In the genomic region with DNA sequence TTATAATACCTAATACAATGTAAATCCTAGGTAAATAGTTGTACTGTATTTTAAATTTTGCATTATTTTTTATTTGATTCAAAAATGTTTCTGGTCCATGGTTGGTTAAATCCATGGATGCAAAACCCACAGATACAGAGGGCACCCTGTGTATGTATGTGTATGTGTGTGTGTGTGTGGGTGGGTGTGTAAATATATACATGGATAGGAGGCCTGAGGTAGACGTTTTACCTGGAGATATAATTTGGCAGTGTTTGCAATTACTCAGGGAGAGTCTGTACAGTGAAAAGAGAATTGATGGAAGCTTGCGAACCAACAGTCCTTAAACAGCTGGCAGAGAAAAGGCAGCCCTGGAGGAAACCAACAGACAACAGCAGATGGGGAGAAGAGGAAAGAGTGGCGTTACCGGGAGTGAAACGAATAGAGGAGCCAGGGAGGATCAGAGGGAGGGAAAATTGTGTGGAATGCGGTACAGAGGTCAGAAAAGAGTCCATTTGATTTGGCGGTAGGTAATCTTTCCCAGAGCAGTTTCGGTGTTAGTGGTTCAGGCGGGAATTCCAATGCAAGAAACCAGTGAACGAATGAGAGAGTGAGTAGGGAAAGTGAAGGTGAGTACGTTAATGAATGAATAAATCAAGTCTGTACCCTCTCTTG, we compare ENCODE assay signal across 1 cellular context.
A peak's percentile ranks its signal among the peaks of the same experiment; 100 is the strongest.
TF ChIP-seq lines count a peak whose summit lies in the region.

No MANE protein-coding gene starts in this region.

TF ChIP-seq in K562, 482 proteins besides CTCF, POLR2A, EP300 and RAD21 (continued from another document and continues in another):
- TF ChIP-seq, protein P1, sequence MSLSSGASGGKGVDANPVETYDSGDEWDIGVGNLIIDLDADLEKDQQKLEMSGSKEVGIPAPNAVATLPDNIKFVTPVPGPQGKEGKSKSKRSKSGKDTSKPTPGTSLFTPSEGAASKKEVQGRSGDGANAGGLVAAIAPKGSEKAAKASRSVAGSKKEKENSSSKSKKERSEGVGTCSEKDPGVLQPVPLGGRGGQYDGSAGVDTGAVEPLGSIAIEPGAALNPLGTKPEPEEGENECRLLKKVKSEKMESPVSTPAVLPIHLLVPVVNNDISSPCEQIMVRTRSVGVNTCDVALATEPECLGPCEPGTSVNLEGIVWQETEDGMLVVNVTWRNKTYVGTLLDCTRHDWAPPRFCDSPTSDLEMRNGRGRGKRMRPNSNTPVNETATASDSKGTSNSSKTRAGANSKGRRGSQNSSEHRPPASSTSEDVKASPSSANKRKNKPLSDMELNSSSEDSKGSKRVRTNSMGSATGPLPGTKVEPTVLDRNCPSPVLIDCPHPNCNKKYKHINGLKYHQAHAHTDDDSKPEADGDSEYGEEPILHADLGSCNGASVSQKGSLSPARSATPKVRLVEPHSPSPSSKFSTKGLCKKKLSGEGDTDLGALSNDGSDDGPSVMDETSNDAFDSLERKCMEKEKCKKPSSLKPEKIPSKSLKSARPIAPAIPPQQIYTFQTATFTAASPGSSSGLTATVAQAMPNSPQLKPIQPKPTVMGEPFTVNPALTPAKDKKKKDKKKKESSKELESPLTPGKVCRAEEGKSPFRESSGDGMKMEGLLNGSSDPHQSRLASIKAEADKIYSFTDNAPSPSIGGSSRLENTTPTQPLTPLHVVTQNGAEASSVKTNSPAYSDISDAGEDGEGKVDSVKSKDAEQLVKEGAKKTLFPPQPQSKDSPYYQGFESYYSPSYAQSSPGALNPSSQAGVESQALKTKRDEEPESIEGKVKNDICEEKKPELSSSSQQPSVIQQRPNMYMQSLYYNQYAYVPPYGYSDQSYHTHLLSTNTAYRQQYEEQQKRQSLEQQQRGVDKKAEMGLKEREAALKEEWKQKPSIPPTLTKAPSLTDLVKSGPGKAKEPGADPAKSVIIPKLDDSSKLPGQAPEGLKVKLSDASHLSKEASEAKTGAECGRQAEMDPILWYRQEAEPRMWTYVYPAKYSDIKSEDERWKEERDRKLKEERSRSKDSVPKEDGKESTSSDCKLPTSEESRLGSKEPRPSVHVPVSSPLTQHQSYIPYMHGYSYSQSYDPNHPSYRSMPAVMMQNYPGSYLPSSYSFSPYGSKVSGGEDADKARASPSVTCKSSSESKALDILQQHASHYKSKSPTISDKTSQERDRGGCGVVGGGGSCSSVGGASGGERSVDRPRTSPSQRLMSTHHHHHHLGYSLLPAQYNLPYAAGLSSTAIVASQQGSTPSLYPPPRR (CRISPR knock-in tag; IDR thresholded peaks at IDR 0.05; ENCODE audit: borderline replicate concordance) = no peak
- TF ChIP-seq ZNF589 (CRISPR knock-in tag; IDR thresholded peaks at IDR 0.05; ENCODE audit: low read depth) (no peak), AFF1 (IDR thresholded peaks at IDR 0.05; ENCODE audit: low read depth in 1 of 2, partially characterized antibody in 2 of 2) (peak in 1 of 2 experiments; percentile 43), SMAD1 (IDR thresholded peaks at IDR 0.05; ENCODE audit: low read depth, low read length, partially characterized antibody) (no peak), EHMT2 (IDR thresholded peaks at IDR 0.05) (peak; percentile 67; the same call in 1 of the 2 replicates), ZNF23 (CRISPR knock-in tag; IDR thresholded peaks at IDR 0.05) (no peak), BCLAF1 (IDR thresholded peaks at IDR 0.05; ENCODE audit: borderline replicate concordance in 1 of 2, control insufficient read depth in 1 of 2, low read depth in 2 of 2, low read length in 1 of 2) (peak in 1 of 2 experiments; percentile 81; a peak in 2 of 4 replicates), NBN (IDR thresholded peaks at IDR 0.05; ENCODE audit: low read depth) (peak; percentile 89; the same call in 1 of the 2 replicates), GABPB2 (CRISPR knock-in tag; conservative IDR thresholded peaks at IDR 0.05) (no peak), U2AF2 (optimal IDR thresholded peaks at IDR 0.05; ENCODE audit: low read depth, low read length) (no peak), TEAD1 (CRISPR knock-in tag; IDR thresholded peaks at IDR 0.05) (no peak), MAZ (CRISPR knock-in tag; conservative IDR thresholded peaks at IDR 0.05 in 1 of 2, IDR thresholded peaks at IDR 0.05 in 1 of 2) (no peak), RBM17 (IDR thresholded peaks at IDR 0.05; ENCODE audit: borderline replicate concordance, low read depth, low read length) (no peak), SNIP1 (IDR thresholded peaks at IDR 0.05; ENCODE audit: low read depth) (0 out of 2 replicates have a peak, but pooled peaks have one; percentile 23), CHD2 (IDR thresholded peaks at IDR 0.05; ENCODE audit: low read depth, low read length) (no peak), RB1 (IDR thresholded peaks at IDR 0.05; ENCODE audit: low read depth) (no peak), PURB (CRISPR knock-in tag; IDR thresholded peaks at IDR 0.05; ENCODE audit: low read depth) (no peak), TAF1 (IDR thresholded peaks at IDR 0.05; ENCODE audit: control insufficient read depth, extremely low read depth, insufficient read depth, low read length, severe bottlenecking) (no peak), NFYB (IDR thresholded peaks at IDR 0.05; ENCODE audit: extremely low read depth, insufficient read length) (no peak), STAT5A (IDR thresholded peaks at IDR 0.05; ENCODE audit: borderline replicate concordance, low read length) (no peak), MTF1 (CRISPR knock-in tag; IDR thresholded peaks at IDR 0.05; ENCODE audit: borderline replicate concordance) (no peak), GATA2 (CRISPR knock-in tag; IDR thresholded peaks at IDR 0.05) (no peak)
- TF ChIP-seq, protein P2, sequence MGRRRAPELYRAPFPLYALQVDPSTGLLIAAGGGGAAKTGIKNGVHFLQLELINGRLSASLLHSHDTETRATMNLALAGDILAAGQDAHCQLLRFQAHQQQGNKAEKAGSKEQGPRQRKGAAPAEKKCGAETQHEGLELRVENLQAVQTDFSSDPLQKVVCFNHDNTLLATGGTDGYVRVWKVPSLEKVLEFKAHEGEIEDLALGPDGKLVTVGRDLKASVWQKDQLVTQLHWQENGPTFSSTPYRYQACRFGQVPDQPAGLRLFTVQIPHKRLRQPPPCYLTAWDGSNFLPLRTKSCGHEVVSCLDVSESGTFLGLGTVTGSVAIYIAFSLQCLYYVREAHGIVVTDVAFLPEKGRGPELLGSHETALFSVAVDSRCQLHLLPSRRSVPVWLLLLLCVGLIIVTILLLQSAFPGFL (CRISPR knock-in tag; IDR thresholded peaks at IDR 0.05) = no peak
- TF ChIP-seq, protein P3, sequence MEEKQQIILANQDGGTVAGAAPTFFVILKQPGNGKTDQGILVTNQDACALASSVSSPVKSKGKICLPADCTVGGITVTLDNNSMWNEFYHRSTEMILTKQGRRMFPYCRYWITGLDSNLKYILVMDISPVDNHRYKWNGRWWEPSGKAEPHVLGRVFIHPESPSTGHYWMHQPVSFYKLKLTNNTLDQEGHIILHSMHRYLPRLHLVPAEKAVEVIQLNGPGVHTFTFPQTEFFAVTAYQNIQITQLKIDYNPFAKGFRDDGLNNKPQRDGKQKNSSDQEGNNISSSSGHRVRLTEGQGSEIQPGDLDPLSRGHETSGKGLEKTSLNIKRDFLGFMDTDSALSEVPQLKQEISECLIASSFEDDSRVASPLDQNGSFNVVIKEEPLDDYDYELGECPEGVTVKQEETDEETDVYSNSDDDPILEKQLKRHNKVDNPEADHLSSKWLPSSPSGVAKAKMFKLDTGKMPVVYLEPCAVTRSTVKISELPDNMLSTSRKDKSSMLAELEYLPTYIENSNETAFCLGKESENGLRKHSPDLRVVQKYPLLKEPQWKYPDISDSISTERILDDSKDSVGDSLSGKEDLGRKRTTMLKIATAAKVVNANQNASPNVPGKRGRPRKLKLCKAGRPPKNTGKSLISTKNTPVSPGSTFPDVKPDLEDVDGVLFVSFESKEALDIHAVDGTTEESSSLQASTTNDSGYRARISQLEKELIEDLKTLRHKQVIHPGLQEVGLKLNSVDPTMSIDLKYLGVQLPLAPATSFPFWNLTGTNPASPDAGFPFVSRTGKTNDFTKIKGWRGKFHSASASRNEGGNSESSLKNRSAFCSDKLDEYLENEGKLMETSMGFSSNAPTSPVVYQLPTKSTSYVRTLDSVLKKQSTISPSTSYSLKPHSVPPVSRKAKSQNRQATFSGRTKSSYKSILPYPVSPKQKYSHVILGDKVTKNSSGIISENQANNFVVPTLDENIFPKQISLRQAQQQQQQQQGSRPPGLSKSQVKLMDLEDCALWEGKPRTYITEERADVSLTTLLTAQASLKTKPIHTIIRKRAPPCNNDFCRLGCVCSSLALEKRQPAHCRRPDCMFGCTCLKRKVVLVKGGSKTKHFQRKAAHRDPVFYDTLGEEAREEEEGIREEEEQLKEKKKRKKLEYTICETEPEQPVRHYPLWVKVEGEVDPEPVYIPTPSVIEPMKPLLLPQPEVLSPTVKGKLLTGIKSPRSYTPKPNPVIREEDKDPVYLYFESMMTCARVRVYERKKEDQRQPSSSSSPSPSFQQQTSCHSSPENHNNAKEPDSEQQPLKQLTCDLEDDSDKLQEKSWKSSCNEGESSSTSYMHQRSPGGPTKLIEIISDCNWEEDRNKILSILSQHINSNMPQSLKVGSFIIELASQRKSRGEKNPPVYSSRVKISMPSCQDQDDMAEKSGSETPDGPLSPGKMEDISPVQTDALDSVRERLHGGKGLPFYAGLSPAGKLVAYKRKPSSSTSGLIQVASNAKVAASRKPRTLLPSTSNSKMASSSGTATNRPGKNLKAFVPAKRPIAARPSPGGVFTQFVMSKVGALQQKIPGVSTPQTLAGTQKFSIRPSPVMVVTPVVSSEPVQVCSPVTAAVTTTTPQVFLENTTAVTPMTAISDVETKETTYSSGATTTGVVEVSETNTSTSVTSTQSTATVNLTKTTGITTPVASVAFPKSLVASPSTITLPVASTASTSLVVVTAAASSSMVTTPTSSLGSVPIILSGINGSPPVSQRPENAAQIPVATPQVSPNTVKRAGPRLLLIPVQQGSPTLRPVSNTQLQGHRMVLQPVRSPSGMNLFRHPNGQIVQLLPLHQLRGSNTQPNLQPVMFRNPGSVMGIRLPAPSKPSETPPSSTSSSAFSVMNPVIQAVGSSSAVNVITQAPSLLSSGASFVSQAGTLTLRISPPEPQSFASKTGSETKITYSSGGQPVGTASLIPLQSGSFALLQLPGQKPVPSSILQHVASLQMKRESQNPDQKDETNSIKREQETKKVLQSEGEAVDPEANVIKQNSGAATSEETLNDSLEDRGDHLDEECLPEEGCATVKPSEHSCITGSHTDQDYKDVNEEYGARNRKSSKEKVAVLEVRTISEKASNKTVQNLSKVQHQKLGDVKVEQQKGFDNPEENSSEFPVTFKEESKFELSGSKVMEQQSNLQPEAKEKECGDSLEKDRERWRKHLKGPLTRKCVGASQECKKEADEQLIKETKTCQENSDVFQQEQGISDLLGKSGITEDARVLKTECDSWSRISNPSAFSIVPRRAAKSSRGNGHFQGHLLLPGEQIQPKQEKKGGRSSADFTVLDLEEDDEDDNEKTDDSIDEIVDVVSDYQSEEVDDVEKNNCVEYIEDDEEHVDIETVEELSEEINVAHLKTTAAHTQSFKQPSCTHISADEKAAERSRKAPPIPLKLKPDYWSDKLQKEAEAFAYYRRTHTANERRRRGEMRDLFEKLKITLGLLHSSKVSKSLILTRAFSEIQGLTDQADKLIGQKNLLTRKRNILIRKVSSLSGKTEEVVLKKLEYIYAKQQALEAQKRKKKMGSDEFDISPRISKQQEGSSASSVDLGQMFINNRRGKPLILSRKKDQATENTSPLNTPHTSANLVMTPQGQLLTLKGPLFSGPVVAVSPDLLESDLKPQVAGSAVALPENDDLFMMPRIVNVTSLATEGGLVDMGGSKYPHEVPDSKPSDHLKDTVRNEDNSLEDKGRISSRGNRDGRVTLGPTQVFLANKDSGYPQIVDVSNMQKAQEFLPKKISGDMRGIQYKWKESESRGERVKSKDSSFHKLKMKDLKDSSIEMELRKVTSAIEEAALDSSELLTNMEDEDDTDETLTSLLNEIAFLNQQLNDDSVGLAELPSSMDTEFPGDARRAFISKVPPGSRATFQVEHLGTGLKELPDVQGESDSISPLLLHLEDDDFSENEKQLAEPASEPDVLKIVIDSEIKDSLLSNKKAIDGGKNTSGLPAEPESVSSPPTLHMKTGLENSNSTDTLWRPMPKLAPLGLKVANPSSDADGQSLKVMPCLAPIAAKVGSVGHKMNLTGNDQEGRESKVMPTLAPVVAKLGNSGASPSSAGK (IDR thresholded peaks at IDR 0.05) = 0 out of 2 replicates have a peak, but pooled peaks have one; percentile 36
